Comparison of ENCODE assay signal across 11 cellular contexts in genomic region chr3:55330355-55330754, GRCh38.
A peak's percentile ranks its signal among the peaks of the same experiment; 100 is the strongest.
DNase-seq lines count a peak whose midpoint lies in the region; ATAC-seq and TF ChIP-seq lines count a peak whose summit lies in the region.
"Had no signal": no experiment of that assay in that cellular context is flagged by ENCODE, and none has a peak within 500 bp of the region (broad histone marks: within the 10 kb centered on the region; RNA-seq: fewer than 3 reads in every experiment).

No MANE protein-coding gene starts in this region.

- TF ChIP-seq CTCF in AG04449 (IDR thresholded peaks at IDR 0.05; ENCODE audit: insufficient read depth, low read length, missing control alignments) (no peak), astrocyte of the spinal cord (IDR thresholded peaks at IDR 0.05; ENCODE audit: low read depth, low read length) (no peak), left lung (IDR thresholded peaks at IDR 0.05) (no peak)

- no peaks in the 10 kb centered on the region for H3K27me3 ChIP-seq in left lung

- H3K4me3 ChIP-seq in AG04449 (ENCODE audit: low read depth, low read length): no peak overlapping the region
- H3K4me3 ChIP-seq in astrocyte of the spinal cord (ENCODE audit: low read depth, low read length): no peak overlapping the region
- H3K4me3 ChIP-seq in left lung: no peak overlapping the region

- ATAC-seq in left lung (peak; percentile 97), GM19395 (IDR thresholded peaks at IDR 0.05; ENCODE audit: unreplicated experiment) (no peak)

- intact Hi-C loops in left lung (cut with DNase I): no loop called here

- H3K36me3 ChIP-seq in left lung: no peaks in the 10 kb centered on the region

- in situ Hi-C loops in astrocyte of the spinal cord (cut with HindIII; ENCODE audit: low sequenced_read_pairs): no loop called here
- in situ Hi-C loops in KBM-7 (cut with MboI; ENCODE audit: low pct_unique_long_range_greater_than_20kb, low sequenced_read_pairs): no loop called here

- H3K27ac ChIP-seq in left lung (peak overlapping the region; percentile 48 to 62), caudate nucleus (ENCODE audit: low read depth, low read length) (no peak overlapping the region)

- H3K4me1 ChIP-seq in left lung: no peaks in the 10 kb centered on the region

- H3K9me3 ChIP-seq in left lung: no peaks in the 10 kb centered on the region

- DNase-seq in AG04449 (ENCODE audit: low read depth, low spot score) (peak; percentile 94), HS-5 (ENCODE audit: low read depth) (peak; percentile 88), astrocyte of the spinal cord (ENCODE audit: low read depth, low spot score) (peak; percentile 98), left lung (peak in 1 of 2 donors; percentile 66), caudate nucleus (lab: John Stamatoyannopoulos, UW) (no peak), NCI-H1092 (lab: John Stamatoyannopoulos, UW) (no peak), KBM-7 (no peak)
- DNase-seq: activated CD4-positive, alpha-beta T cell treated with anti-CD3 and anti-CD28 coated beads, Interleukin-2, amount 10 ng/mL, durations not matched to agents 24 days and 14 days; COR-L47; KG1 had no signal

- CTCF ChIA-PET in AG04449 (lab: Yijun Ruan, JAX): interaction anchor here (0.9 to 1.3 kb wide), 2 partner anchors 152 to 154 kb away, joined by 3 read pairs; no protein-coding TSS in a partner anchor

- POLR2A ChIA-PET in AG04449 (lab: Yijun Ruan, JAX): interaction anchor here (0.6 to 2.8 kb wide), 16 partner anchors 10 to 422 kb away, joined by 3 to 25 read pairs (median 6); no protein-coding TSS in a partner anchor

Comparison
In these comparisons a context has a peak if more than half of its experiments do, and no peak if none do; other contexts are left out.
1. DNase-seq: peak in AG04449 (single experiment), HS-5 (single experiment) and astrocyte of the spinal cord (single experiment); none in caudate nucleus (0 of 61), NCI-H1092 (single experiment) and KBM-7 (single experiment).